Comparison of ENCODE assay signal across 8 cellular contexts in the genomic region with DNA sequence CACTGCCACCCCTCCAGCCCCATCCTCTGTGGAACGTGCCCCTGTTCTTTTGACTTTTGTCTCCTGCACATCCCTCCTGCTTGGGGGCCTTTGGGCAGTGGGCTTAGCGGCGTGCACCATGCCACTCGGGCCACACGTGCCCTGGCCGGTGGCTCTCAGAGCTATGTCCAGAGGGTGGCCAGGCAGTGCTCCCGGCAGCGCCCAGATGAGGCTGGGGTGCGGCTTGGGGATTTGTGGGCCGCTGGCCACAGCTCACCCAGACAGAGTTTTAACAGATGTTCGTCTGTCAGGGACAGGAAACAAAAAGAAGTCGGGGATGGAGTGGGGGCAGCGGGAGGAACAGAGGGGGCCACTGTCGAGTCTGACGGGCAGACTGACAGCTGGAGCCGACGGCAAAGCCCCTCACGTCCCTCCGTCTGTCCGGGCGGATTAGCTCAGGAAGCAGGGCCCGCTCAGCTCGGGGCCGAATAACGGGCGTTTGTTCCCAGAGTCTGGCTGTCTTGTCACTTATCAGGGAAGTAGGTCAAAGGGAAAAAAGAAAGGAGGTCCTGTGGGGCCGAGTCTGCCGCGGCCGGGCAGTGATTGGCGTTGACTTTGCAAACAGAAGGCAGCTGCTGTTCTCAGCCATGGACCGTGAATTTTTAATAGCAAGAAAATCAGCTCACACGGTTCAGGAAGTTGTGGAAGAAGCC.
A peak's percentile ranks its signal among the peaks of the same experiment; 100 is the strongest.
DNase-seq lines count a peak whose midpoint lies in the region; ATAC-seq and TF ChIP-seq lines count a peak whose summit lies in the region.

No MANE protein-coding gene starts in this region.

- CTCF ChIA-PET in activated CD8-positive, alpha-beta T cell treated with anti-CD3 and anti-CD28 coated beads, Interleukin-2, amount 10 ng/mL, durations not matched to agents 7 days and 5 days (lab: Charles Lee) = interaction anchor here (0.8 to 1.7 kb wide), 2 partner anchors 9 to 73 kb away, joined by 3 to 9 read pairs; no protein-coding TSS in a partner anchor

- peaks cover 0 to 36% (median 0%) of the 10 kb centered on the region in 7 donors for H3K27me3 ChIP-seq in spleen (replicated peaks in 1 of 7)

- ATAC-seq in GM18858 (IDR thresholded peaks at IDR 0.05; ENCODE audit: unreplicated experiment) (no peak), HG02623 (IDR thresholded peaks at IDR 0.05; ENCODE audit: unreplicated experiment) (no peak)
- ATAC-seq in activated CD8-positive, alpha-beta T cell treated with anti-CD3 and anti-CD28 coated beads, Interleukin-2, amount 10 ng/mL, durations not matched to agents 7 days and 5 days = no peak

- POLR2A ChIA-PET in activated CD8-positive, alpha-beta T cell treated with anti-CD3 and anti-CD28 coated beads, Interleukin-2, amount 10 ng/mL, durations not matched to agents 7 days and 5 days (lab: Charles Lee) = interaction anchor here (1.6 kb wide), 1 partner anchor 12 kb away, joined by 3 read pairs; no protein-coding TSS in a partner anchor

- TF ChIP-seq CTCF in HFF-Myc (IDR thresholded peaks at IDR 0.05; ENCODE audit: low read depth, low read length, missing control alignments) (no peak), astrocyte of the spinal cord (IDR thresholded peaks at IDR 0.05; ENCODE audit: low read depth, low read length) (no peak), spleen (IDR thresholded peaks at IDR 0.05 in 8 of 11, conservative IDR thresholded peaks at IDR 0.05 in 3 of 11) (no peak)

- peaks cover 32 to 90% (median 63%) of the 10 kb centered on the region in 6 donors for H3K4me1 ChIP-seq in spleen

- H3K4me3 Mint-ChIP-seq in activated CD8-positive, alpha-beta T cell treated with anti-CD3 and anti-CD28 coated beads, Interleukin-2, amount 10 ng/mL, durations not matched to agents 7 days and 5 days = no peak overlapping the region

- H3K27ac Mint-ChIP-seq in activated CD8-positive, alpha-beta T cell treated with anti-CD3 and anti-CD28 coated beads, Interleukin-2, amount 10 ng/mL, durations not matched to agents 7 days and 5 days = no peak overlapping the region

- DNase-seq in HFF-Myc (ENCODE audit: extremely low read depth, low read depth) (no peak), astrocyte of the spinal cord (ENCODE audit: low read depth, low spot score) (peak; percentile 29), islet precursor cell (peak; percentile 86), spleen (no peak), T1000 (lab: John Stamatoyannopoulos, UW) (no peak)
- DNase-seq in activated CD8-positive, alpha-beta T cell treated with anti-CD3 and anti-CD28 coated beads, Interleukin-2, amount 10 ng/mL, durations not matched to agents 7 days and 5 days = no peak

- no peaks in the 10 kb centered on the region for H3K9me3 Mint-ChIP-seq in activated CD8-positive, alpha-beta T cell treated with anti-CD3 and anti-CD28 coated beads, Interleukin-2, amount 10 ng/mL, durations not matched to agents 7 days and 5 days (ENCODE audit: insufficient read depth)

- peaks cover 9% of the 10 kb centered on the region for H3K4me1 Mint-ChIP-seq in activated CD8-positive, alpha-beta T cell treated with anti-CD3 and anti-CD28 coated beads, Interleukin-2, amount 10 ng/mL, durations not matched to agents 7 days and 5 days (ENCODE audit: low read depth)

- no peaks in the 10 kb centered on the region for H3K9me3 ChIP-seq in spleen

- intact Hi-C loops in spleen (cut with DNase I; ENCODE audit: low total_unique reads) = no loop called here

- in situ Hi-C loops in astrocyte of the spinal cord (cut with HindIII; ENCODE audit: low sequenced_read_pairs) = no loop called here

- peak overlapping the region in 7 of 8 donors; percentile 36 to 79 (median 72) for H3K27ac ChIP-seq in spleen

- WGBS in spleen, 5 donors = 25 to 37% (median 30%) methylated on average over 33 of the region's 33 CpGs

- no peak for TF ChIP-seq POLR2A in spleen (IDR thresholded peaks at IDR 0.05)

- H3K27me3 Mint-ChIP-seq in activated CD8-positive, alpha-beta T cell treated with anti-CD3 and anti-CD28 coated beads, Interleukin-2, amount 10 ng/mL, durations not matched to agents 7 days and 5 days (ENCODE audit: low read depth) = no peaks in the 10 kb centered on the region

- H3K4me3 ChIP-seq in HFF-Myc (replicated peaks; ENCODE audit: low read depth, low read length) (peak overlapping the region; percentile 15; the same call in 1 of the 2 replicates), astrocyte of the spinal cord (ENCODE audit: low read depth, low read length) (no peak overlapping the region), spleen (peak overlapping the region in 1 of 8 donors; percentile 13)

- peaks cover 17% of the 10 kb centered on the region for H3K36me3 Mint-ChIP-seq in activated CD8-positive, alpha-beta T cell treated with anti-CD3 and anti-CD28 coated beads, Interleukin-2, amount 10 ng/mL, durations not matched to agents 7 days and 5 days (ENCODE audit: low read depth)

- no peaks in the 10 kb centered on the region for H3K36me3 ChIP-seq in spleen

Comparison
In these comparisons a context has a peak if more than half of its experiments do, and no peak if none do; other contexts are left out.
1. DNase-seq: peak in astrocyte of the spinal cord (single experiment) and islet precursor cell (single experiment); none in HFF-Myc (single experiment), spleen (single experiment), activated CD8-positive, alpha-beta T cell treated with anti-CD3 and anti-CD28 coated beads, Interleukin-2, amount 10 ng/mL, durations not matched to agents 7 days and 5 days (single experiment) and T1000 (single experiment).